In the genomic region with DNA sequence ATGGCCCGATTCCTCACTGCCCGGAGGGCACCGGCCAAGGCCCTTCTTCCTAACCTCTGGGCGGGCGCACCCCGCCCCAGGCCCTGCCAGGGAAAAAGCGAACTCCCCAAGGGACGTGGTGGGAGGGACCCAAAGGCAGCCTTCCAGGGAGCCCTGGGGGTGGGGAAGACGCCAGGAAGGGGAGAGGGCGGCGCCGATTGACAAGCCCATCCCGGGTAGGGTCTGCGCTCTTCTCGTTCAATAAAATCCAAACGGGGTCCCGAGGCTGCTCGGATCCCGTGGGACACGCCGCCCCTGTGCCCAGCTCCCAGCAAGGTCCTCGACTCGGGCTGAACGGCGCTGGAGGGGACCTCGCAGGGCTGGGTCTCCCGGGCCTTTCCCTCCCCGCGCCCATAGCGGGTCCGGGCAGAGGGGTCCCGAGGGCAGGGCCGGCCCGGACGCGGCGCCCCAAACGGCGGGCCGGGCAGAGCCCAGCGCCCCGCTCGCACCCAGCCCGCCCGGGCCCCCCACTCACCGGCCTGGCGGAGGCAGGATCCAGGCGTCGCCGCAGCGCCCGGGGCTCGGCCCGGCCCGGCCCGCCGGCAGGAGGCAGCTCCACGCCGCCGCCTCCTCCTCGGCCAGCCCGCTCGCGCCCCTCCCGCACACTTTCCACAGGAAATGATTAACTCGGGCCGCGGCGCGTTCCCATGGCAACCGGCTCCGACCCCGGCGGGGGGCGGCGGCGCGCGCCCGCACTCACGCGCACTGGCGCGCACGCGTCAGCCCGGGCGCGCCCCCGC, we compare ENCODE assay signal across 1 cellular context.
TF ChIP-seq lines count a peak whose summit lies in the region.

A gene with protein sequence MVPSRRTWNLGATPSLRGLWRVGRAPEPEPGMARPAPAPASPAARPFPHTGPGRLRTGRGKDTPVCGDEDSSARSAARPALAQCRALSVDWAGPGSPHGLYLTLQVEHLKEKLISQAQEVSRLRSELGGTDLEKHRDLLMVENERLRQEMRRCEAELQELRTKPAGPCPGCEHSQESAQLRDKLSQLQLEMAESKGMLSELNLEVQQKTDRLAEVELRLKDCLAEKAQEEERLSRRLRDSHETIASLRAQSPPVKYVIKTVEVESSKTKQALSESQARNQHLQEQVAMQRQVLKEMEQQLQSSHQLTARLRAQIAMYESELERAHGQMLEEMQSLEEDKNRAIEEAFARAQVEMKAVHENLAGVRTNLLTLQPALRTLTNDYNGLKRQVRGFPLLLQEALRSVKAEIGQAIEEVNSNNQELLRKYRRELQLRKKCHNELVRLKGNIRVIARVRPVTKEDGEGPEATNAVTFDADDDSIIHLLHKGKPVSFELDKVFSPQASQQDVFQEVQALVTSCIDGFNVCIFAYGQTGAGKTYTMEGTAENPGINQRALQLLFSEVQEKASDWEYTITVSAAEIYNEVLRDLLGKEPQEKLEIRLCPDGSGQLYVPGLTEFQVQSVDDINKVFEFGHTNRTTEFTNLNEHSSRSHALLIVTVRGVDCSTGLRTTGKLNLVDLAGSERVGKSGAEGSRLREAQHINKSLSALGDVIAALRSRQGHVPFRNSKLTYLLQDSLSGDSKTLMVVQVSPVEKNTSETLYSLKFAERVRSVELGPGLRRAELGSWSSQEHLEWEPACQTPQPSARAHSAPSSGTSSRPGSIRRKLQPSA (minus strand): TSS at position 636 of the 779 bp plus-strand sequence. CDS start 4,248 bp downstream, outside the sequence.

TF ChIP-seq in HepG2, 621 proteins besides CTCF, POLR2A, EP300 and RAD21 (continued from another document and continues in another):
- TF ChIP-seq, protein P1, sequence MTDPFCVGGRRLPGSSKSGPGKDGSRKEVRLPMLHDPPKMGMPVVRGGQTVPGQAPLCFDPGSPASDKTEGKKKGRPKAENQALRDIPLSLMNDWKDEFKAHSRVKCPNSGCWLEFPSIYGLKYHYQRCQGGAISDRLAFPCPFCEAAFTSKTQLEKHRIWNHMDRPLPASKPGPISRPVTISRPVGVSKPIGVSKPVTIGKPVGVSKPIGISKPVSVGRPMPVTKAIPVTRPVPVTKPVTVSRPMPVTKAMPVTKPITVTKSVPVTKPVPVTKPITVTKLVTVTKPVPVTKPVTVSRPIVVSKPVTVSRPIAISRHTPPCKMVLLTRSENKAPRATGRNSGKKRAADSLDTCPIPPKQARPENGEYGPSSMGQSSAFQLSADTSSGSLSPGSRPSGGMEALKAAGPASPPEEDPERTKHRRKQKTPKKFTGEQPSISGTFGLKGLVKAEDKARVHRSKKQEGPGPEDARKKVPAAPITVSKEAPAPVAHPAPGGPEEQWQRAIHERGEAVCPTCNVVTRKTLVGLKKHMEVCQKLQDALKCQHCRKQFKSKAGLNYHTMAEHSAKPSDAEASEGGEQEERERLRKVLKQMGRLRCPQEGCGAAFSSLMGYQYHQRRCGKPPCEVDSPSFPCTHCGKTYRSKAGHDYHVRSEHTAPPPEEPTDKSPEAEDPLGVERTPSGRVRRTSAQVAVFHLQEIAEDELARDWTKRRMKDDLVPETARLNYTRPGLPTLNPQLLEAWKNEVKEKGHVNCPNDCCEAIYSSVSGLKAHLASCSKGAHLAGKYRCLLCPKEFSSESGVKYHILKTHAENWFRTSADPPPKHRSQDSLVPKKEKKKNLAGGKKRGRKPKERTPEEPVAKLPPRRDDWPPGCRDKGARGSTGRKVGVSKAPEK (CRISPR knock-in tag; IDR thresholded peaks at IDR 0.05; ENCODE audit: borderline replicate concordance): no peak
- TF ChIP-seq ZNF879 (CRISPR knock-in tag; IDR thresholded peaks at IDR 0.05) (no peak), ZNF205 (CRISPR knock-in tag; IDR thresholded peaks at IDR 0.05) (no peak), BORCS8-MEF2B (CRISPR knock-in tag; IDR thresholded peaks at IDR 0.05) (peak; percentile 11; the same call in 1 of the 2 replicates), ZNF333 (CRISPR knock-in tag; IDR thresholded peaks at IDR 0.05; ENCODE audit: borderline replicate concordance) (peak; percentile 91; the same call in 1 of the 2 replicates), RARA (CRISPR knock-in tag; IDR thresholded peaks at IDR 0.05) (no peak), SOX6 (IDR thresholded peaks at IDR 0.05) (no peak), SOX6 (CRISPR knock-in tag; IDR thresholded peaks at IDR 0.05) (peak; percentile 29; the same call in 1 of the 2 replicates), ZNF605 (CRISPR knock-in tag; IDR thresholded peaks at IDR 0.05) (no peak), ZMAT3 (CRISPR knock-in tag; conservative IDR thresholded peaks at IDR 0.05) (no peak), TOPORS (CRISPR knock-in tag; IDR thresholded peaks at IDR 0.05) (0 out of 2 replicates have a peak, but pooled peaks have one; percentile 7), GABPA (IDR thresholded peaks at IDR 0.05; ENCODE audit: low read depth, low read length) (no peak), GABPA (CRISPR knock-in tag; IDR thresholded peaks at IDR 0.05; ENCODE audit: low read depth) (no peak), ZNF136 (CRISPR knock-in tag; IDR thresholded peaks at IDR 0.05; ENCODE audit: low read depth) (no peak), POLR2AphosphoS2 (IDR thresholded peaks at IDR 0.05; ENCODE audit: low read depth, low read length) (no peak), PRPF4 (IDR thresholded peaks at IDR 0.05; ENCODE audit: low read depth, low read length, poor library complexity, severe bottlenecking) (no peak), ZZZ3 (CRISPR knock-in tag; IDR thresholded peaks at IDR 0.05; ENCODE audit: borderline replicate concordance) (no peak), MATR3 (CRISPR knock-in tag; IDR thresholded peaks at IDR 0.05) (no peak), POGZ (CRISPR knock-in tag; IDR thresholded peaks at IDR 0.05) (no peak), ZNF883 (CRISPR knock-in tag; IDR thresholded peaks at IDR 0.05; ENCODE audit: not compliant biosample characterization) (no peak), MEIS2 (CRISPR knock-in tag; IDR thresholded peaks at IDR 0.05) (no peak; the same call in 1 of the 2 replicates), ZNF788 (CRISPR knock-in tag; IDR thresholded peaks at IDR 0.05; ENCODE audit: borderline replicate concordance) (0 out of 2 replicates have a peak, but pooled peaks have one; percentile 58)
- TF ChIP-seq, protein P2, sequence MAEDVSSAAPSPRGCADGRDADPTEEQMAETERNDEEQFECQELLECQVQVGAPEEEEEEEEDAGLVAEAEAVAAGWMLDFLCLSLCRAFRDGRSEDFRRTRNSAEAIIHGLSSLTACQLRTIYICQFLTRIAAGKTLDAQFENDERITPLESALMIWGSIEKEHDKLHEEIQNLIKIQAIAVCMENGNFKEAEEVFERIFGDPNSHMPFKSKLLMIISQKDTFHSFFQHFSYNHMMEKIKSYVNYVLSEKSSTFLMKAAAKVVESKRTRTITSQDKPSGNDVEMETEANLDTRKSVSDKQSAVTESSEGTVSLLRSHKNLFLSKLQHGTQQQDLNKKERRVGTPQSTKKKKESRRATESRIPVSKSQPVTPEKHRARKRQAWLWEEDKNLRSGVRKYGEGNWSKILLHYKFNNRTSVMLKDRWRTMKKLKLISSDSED (CRISPR knock-in tag; IDR thresholded peaks at IDR 0.05): no peak
- TF ChIP-seq, protein P3, sequence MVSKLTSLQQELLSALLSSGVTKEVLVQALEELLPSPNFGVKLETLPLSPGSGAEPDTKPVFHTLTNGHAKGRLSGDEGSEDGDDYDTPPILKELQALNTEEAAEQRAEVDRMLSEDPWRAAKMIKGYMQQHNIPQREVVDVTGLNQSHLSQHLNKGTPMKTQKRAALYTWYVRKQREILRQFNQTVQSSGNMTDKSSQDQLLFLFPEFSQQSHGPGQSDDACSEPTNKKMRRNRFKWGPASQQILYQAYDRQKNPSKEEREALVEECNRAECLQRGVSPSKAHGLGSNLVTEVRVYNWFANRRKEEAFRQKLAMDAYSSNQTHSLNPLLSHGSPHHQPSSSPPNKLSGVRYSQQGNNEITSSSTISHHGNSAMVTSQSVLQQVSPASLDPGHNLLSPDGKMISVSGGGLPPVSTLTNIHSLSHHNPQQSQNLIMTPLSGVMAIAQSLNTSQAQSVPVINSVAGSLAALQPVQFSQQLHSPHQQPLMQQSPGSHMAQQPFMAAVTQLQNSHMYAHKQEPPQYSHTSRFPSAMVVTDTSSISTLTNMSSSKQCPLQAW (CRISPR knock-in tag; IDR thresholded peaks at IDR 0.05): peak; percentile 51; the same call in 1 of the 2 replicates
- TF ChIP-seq, protein P4, sequence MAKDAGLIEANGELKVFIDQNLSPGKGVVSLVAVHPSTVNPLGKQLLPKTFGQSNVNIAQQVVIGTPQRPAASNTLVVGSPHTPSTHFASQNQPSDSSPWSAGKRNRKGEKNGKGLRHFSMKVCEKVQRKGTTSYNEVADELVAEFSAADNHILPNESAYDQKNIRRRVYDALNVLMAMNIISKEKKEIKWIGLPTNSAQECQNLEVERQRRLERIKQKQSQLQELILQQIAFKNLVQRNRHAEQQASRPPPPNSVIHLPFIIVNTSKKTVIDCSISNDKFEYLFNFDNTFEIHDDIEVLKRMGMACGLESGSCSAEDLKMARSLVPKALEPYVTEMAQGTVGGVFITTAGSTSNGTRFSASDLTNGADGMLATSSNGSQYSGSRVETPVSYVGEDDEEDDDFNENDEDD (CRISPR knock-in tag; IDR thresholded peaks at IDR 0.05; ENCODE audit: borderline replicate concordance): no peak
- TF ChIP-seq, protein P5, sequence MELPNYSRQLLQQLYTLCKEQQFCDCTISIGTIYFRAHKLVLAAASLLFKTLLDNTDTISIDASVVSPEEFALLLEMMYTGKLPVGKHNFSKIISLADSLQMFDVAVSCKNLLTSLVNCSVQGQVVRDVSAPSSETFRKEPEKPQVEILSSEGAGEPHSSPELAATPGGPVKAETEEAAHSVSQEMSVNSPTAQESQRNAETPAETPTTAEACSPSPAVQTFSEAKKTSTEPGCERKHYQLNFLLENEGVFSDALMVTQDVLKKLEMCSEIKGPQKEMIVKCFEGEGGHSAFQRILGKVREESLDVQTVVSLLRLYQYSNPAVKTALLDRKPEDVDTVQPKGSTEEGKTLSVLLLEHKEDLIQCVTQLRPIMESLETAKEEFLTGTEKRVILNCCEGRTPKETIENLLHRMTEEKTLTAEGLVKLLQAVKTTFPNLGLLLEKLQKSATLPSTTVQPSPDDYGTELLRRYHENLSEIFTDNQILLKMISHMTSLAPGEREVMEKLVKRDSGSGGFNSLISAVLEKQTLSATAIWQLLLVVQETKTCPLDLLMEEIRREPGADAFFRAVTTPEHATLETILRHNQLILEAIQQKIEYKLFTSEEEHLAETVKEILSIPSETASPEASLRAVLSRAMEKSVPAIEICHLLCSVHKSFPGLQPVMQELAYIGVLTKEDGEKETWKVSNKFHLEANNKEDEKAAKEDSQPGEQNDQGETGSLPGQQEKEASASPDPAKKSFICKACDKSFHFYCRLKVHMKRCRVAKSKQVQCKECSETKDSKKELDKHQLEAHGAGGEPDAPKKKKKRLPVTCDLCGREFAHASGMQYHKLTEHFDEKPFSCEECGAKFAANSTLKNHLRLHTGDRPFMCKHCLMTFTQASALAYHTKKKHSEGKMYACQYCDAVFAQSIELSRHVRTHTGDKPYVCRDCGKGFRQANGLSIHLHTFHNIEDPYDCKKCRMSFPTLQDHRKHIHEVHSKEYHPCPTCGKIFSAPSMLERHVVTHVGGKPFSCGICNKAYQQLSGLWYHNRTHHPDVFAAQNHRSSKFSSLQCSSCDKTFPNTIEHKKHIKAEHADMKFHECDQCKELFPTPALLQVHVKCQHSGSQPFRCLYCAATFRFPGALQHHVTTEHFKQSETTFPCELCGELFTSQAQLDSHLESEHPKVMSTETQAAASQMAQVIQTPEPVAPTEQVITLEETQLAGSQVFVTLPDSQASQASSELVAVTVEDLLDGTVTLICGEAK (IDR thresholded peaks at IDR 0.05): no peak
- TF ChIP-seq, protein P5 (CRISPR knock-in tag; IDR thresholded peaks at IDR 0.05): no peak
- TF ChIP-seq, protein P6, sequence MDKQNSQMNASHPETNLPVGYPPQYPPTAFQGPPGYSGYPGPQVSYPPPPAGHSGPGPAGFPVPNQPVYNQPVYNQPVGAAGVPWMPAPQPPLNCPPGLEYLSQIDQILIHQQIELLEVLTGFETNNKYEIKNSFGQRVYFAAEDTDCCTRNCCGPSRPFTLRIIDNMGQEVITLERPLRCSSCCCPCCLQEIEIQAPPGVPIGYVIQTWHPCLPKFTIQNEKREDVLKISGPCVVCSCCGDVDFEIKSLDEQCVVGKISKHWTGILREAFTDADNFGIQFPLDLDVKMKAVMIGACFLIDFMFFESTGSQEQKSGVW (CRISPR knock-in tag; IDR thresholded peaks at IDR 0.05; ENCODE audit: borderline replicate concordance): 0 out of 2 replicates have a peak, but pooled peaks have one; percentile 60
- TF ChIP-seq, protein P7, sequence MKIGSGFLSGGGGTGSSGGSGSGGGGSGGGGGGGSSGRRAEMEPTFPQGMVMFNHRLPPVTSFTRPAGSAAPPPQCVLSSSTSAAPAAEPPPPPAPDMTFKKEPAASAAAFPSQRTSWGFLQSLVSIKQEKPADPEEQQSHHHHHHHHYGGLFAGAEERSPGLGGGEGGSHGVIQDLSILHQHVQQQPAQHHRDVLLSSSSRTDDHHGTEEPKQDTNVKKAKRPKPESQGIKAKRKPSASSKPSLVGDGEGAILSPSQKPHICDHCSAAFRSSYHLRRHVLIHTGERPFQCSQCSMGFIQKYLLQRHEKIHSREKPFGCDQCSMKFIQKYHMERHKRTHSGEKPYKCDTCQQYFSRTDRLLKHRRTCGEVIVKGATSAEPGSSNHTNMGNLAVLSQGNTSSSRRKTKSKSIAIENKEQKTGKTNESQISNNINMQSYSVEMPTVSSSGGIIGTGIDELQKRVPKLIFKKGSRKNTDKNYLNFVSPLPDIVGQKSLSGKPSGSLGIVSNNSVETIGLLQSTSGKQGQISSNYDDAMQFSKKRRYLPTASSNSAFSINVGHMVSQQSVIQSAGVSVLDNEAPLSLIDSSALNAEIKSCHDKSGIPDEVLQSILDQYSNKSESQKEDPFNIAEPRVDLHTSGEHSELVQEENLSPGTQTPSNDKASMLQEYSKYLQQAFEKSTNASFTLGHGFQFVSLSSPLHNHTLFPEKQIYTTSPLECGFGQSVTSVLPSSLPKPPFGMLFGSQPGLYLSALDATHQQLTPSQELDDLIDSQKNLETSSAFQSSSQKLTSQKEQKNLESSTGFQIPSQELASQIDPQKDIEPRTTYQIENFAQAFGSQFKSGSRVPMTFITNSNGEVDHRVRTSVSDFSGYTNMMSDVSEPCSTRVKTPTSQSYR (CRISPR knock-in tag; IDR thresholded peaks at IDR 0.05; ENCODE audit: borderline replicate concordance): no peak; the same call in 1 of the 2 replicates
